Comparison of ENCODE assay signal across 21 cellular contexts in the genomic region with DNA sequence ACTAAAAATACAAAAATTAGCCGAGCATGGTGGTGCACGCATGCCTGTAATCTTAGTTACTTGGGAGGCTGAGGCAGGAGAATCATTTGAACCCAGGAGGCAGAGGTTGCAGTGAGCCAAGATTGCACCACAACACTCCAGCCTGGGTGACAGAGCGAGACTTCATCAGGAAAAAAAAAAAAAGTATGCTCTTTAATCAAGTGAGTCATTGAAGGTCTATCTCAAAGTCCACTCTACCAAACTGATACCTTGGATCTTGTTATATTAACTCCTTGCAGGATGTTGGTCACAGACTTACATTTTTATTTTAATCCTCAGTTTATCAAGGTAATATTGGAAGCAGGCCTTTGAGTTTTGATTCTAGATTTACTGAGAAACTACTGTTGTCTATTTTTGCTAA.
"Had no signal": no experiment of that assay in that cellular context is flagged by ENCODE, and none has a peak within 500 bp of the region (broad histone marks: within the 10 kb centered on the region; RNA-seq: fewer than 3 reads in every experiment).

No MANE protein-coding gene starts in this region.

- H3K4me2 ChIP-seq: KMS-11, SK-N-SH had no signal

- H3K9me3 ChIP-seq: SK-N-SH had no signal

- FAIRE-seq: K562, RCC 7860 had no signal

- ATAC-seq: K562, T-cell had no signal

- H3K4me3 ChIP-seq: K562 had no signal

- DNase-seq: Kasumi-1, NCI-H1092, NCI-H1105 treated with DMSO at 0.1 percent for 48 hours, NCI-H1417 treated with DMSO at 0.1 percent for 48 hours, NCI-H146, NCI-H1694 treated with DMSO at 0.1 percent for 48 hours, NCI-H1930, NCI-H2081, NCI-H2107, NCI-H2227 treated with DMSO at 0.1 percent for 48 hours, NCI-H524, NCI-H526 treated with DMSO at 0.1 percent for 48 hours, NCI-H774, SHP77, SK-N-SH, SW 1271, T-cell had no signal

- H3K27ac ChIP-seq: KMS-11, RWPE1 had no signal

- H3K9ac ChIP-seq: KMS-11, SK-N-SH had no signal
